ENCODE assay signal across 8 cellular contexts in genomic region chr7:94289071-94289470, GRCh38.
A peak's percentile ranks its signal among the peaks of the same experiment; 100 is the strongest.
DNase-seq lines count a peak whose midpoint lies in the region; ATAC-seq, FAIRE-seq and TF ChIP-seq lines count a peak whose summit lies in the region.

No MANE protein-coding gene starts in this region.

- no peak overlapping the region for H3K4me3 ChIP-seq in pancreas

- 67 to 69% methylated on average over 1 of the region's 1 CpG for WGBS in pancreas, 2 donors

- FAIRE-seq in D721Med (lab: Jason Lieb, UNC) (no peak), pancreas (lab: Jason Lieb, UNC) (no peak)

- ATAC-seq in pancreas (peak; percentile 94 to 100 (median 98)), GM18519 (IDR thresholded peaks at IDR 0.05; ENCODE audit: low FRiP score, unreplicated experiment) (no peak), HG03095 (IDR thresholded peaks at IDR 0.05; ENCODE audit: unreplicated experiment) (no peak), GM19397 (IDR thresholded peaks at IDR 0.05; ENCODE audit: unreplicated experiment) (no peak)

- DNase-seq in D721Med (ENCODE audit: insufficient read length, low spot score), result no peak
- DNase-seq in NCI-H1048 (lab: John Stamatoyannopoulos, UW), result peak; percentile 62
- peak; percentile 80 for DNase-seq in SK-N-DZ (ENCODE audit: low spot score)
- peak; percentile 80 for DNase-seq in foreskin melanocyte
- DNase-seq in pancreas, result peak in 4 of 6 donors; percentile 32 to 74 (median 60)

- no peaks in the 10 kb centered on the region for H3K27me3 ChIP-seq in pancreas

- TF ChIP-seq CTCF in D721Med (IDR thresholded peaks at IDR 0.05; ENCODE audit: insufficient read depth, missing control alignments) (peak; percentile 98), pancreas (IDR thresholded peaks at IDR 0.05) (peak; percentile 33 to 72 (median 60))

- H3K27ac ChIP-seq in pancreas, result no peak overlapping the region

- no peaks in the 10 kb centered on the region for H3K36me3 ChIP-seq in pancreas

- intact Hi-C loops in pancreas (cut with DNase I), result loop anchor here in 1 of 3 donors (10.0 kb wide), 1 partner anchor 106 kb away; the partner anchor contains the start of gene COL1A2

- no peaks in the 10 kb centered on the region for H3K9me3 ChIP-seq in pancreas

- H3K4me1 ChIP-seq in pancreas, result no peaks in the 10 kb centered on the region

Comparison
In these comparisons a context has a peak if more than half of its experiments do, and no peak if none do; other contexts are left out.
1. ATAC-seq: peak in pancreas (4 of 4); none in GM18519 (single experiment), HG03095 (single experiment) and GM19397 (single experiment).